ENCODE assay signal across 13 cellular contexts in the genomic region with DNA sequence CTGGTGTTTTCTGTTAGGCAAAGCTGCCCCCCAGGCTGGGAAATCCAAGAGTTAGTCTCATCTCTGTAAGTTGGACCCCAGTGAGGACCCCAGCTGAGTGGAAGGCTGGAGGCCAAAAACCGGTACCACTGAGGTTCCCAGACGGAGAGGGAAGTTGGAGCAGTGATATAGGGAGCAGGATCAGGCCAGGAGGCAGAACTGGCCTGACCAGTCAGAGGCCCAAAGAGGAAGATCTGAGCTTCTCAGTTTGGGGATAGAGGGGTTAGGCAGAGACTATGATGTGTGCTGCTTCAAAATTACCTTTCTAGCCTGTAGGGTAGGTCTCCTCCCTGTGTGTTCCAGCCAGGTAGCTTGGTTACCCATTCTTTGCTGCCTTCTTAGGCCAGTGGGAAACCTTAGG. TPM values are rescaled to one million over a fixed set of nuclear protein-coding genes. Genes with fewer than 3 reads are reported as not detected.
DNase-seq lines count a peak whose midpoint lies in the region; ATAC-seq and TF ChIP-seq lines count a peak whose summit lies in the region.
"Had no signal": no experiment of that assay in that cellular context is flagged by ENCODE, and none has a peak within 500 bp of the region (broad histone marks: within the 10 kb centered on the region; RNA-seq: fewer than 3 reads in every experiment).

No MANE protein-coding gene starts in this region.

- ATAC-seq in T-helper 17 cell = no peak
- no peak for ATAC-seq in HG03354 (IDR thresholded peaks at IDR 0.05; ENCODE audit: poor library complexity, severe bottlenecking, unreplicated experiment)
- ATAC-seq: activated T-cell treated with anti-CD3 and anti-CD28 coated beads, Interleukin-2, amount 50 U/mL, for 72 hours; WTC11 had no signal

- H3K9me3 ChIP-seq in T-helper 17 cell (ENCODE audit: control insufficient read depth, low read length, poor library complexity, severe bottlenecking) (no peaks in the 10 kb centered on the region), neuronal stem cell (replicated peaks in 1 of 2; ENCODE audit: control insufficient read depth in 2 of 2, insufficient read depth in 1 of 2, low read depth in 1 of 2, low read length in 2 of 2) (peaks cover 0 to 2% of the 10 kb centered on the region in 2 donors), tibial nerve (no peaks in the 10 kb centered on the region)
- H3K9me3 ChIP-seq: HAP-1 had no signal

- no peak overlapping the region for H2BK120ac ChIP-seq in neuronal stem cell (ENCODE audit: low read depth, low read length)

- no peaks in the 10 kb centered on the region for H3K27me3 Mint-ChIP-seq in T-helper 17 cell

- H3K79me1 ChIP-seq in neuronal stem cell (ENCODE audit: low read depth, low read length) = peaks cover 2% of the 10 kb centered on the region

- H3K36me3 Mint-ChIP-seq in T-helper 17 cell (ENCODE audit: low read depth) = peaks cover 5% of the 10 kb centered on the region

- no peak overlapping the region for H3K4me3 Mint-ChIP-seq in T-helper 17 cell
- H3K4me3 Mint-ChIP-seq: activated T-cell treated with anti-CD3 and anti-CD28 coated beads, Interleukin-2, amount 50 U/mL, for 72 hours; WTC11 had no signal

- H4K8ac ChIP-seq in neuronal stem cell (ENCODE audit: low read depth, low read length) = no peak overlapping the region

- no peaks in the 10 kb centered on the region for H3K36me3 ChIP-seq in neuronal stem cell (replicated peaks in 1 of 2; ENCODE audit: control insufficient read depth in 2 of 2, insufficient read depth in 2 of 2, low read length in 2 of 2)
- H3K36me3 ChIP-seq in tibial nerve = no peaks in the 10 kb centered on the region
- H3K36me3 ChIP-seq: HAP-1 had no signal

- no peak overlapping the region for H2BK15ac ChIP-seq in neuronal stem cell (ENCODE audit: low read length)

- TF ChIP-seq CTCF in tibial nerve (IDR thresholded peaks at IDR 0.05) = no peak

- H3K27me3 ChIP-seq in neuronal stem cell (ENCODE audit: control insufficient read depth in 3 of 3, insufficient read depth in 3 of 3, low read depth in 1 of 3, low read length in 3 of 3) (peaks cover 0 to 3% (median 0%) of the 10 kb centered on the region in 3 experiments), tibial nerve (no peaks in the 10 kb centered on the region)

- no CpG with 5 or more reads among the region's 2 CpGs for WGBS in neuronal stem cell (ENCODE audit: extremely low coverage in 2 of 2, insufficient read length in 2 of 2, insufficient replicate concordance in 1 of 2), 2 donors
- 55 to 84% methylated on average over 2 of the region's 2 CpGs for WGBS in tibial nerve, 2 donors

- peak overlapping the region; percentile 57 for H3K27ac Mint-ChIP-seq in T-helper 17 cell

- no peak overlapping the region for H3K23ac ChIP-seq in neuronal stem cell (ENCODE audit: low read depth, low read length, poor library complexity)

- no peak overlapping the region for H4K91ac ChIP-seq in neuronal stem cell (ENCODE audit: low read depth, low read length, poor library complexity)

- H3K18ac ChIP-seq in neuronal stem cell (ENCODE audit: low read length) = no peak overlapping the region

- H2AK5ac ChIP-seq in neuronal stem cell (ENCODE audit: low read depth, low read length) = no peak overlapping the region

- H2BK12ac ChIP-seq in neuronal stem cell (ENCODE audit: low read length) = no peak overlapping the region

- H3K14ac ChIP-seq in neuronal stem cell (ENCODE audit: low read length) = no peak overlapping the region

- no peak overlapping the region for H3K4ac ChIP-seq in neuronal stem cell (ENCODE audit: low read length)

- H3K4me3 ChIP-seq in neuronal stem cell (ENCODE audit: low read length in 2 of 2) (no peak overlapping the region), tibial nerve (no peak overlapping the region)
- H3K4me3 ChIP-seq: HAP-1 had no signal

- no peak for TF ChIP-seq POLR2A in tibial nerve (IDR thresholded peaks at IDR 0.05)

- DNase-seq in T-helper 17 cell (no peak), epithelial cell of prostate (ENCODE audit: low read depth, low spot score) (no peak), neuronal stem cell (ENCODE audit: low spot score) (no peak), tibial nerve (ENCODE audit: low spot score in 2 of 2) (no peak), NCI-H2107 treated with DMSO at 0.1 percent for 48 hours (lab: John Stamatoyannopoulos, UW; ENCODE audit: unreplicated experiment) (no peak), NCI-H345 (lab: John Stamatoyannopoulos, UW) (no peak)
- DNase-seq: activated T-cell treated with anti-CD3 and anti-CD28 coated beads, Interleukin-2, amount 50 U/mL, for 72 hours; DMS 273 treated with DMSO at 0.1 percent for 48 hours; NCI-H2107; trophoblast cell had no signal

- H3K4me1 ChIP-seq in neuronal stem cell (ENCODE audit: control insufficient read depth in 2 of 2, insufficient read depth in 1 of 2, low read depth in 1 of 2, low read length in 2 of 2) = peaks cover 4 to 15% of the 10 kb centered on the region in 2 donors
- peaks cover 0 to 84% (median 61%) of the 10 kb centered on the region in 4 donors for H3K4me1 ChIP-seq in tibial nerve

- no peak overlapping the region for H3K9ac ChIP-seq in neuronal stem cell (ENCODE audit: low read depth, low read length, poor library complexity)

- TF ChIP-seq EP300 in tibial nerve (IDR thresholded peaks at IDR 0.05) = no peak

- H3K27ac ChIP-seq in epithelial cell of prostate = peak overlapping the region; percentile 67
- H3K27ac ChIP-seq in neuronal stem cell (replicated peaks; ENCODE audit: low read length) = no peak overlapping the region
- peak overlapping the region; percentile 30 to 95 (median 84) for H3K27ac ChIP-seq in tibial nerve

- H2BK5ac ChIP-seq in neuronal stem cell (ENCODE audit: low read length) = no peak overlapping the region

- H2AFZ ChIP-seq in neuronal stem cell (ENCODE audit: low read length) = peak overlapping the region; percentile 71

- no peak overlapping the region for H3K4me2 ChIP-seq in neuronal stem cell (ENCODE audit: insufficient read depth, low read length, poor library complexity, severe bottlenecking)

- H3K4me1 Mint-ChIP-seq in T-helper 17 cell = peaks cover 37% of the 10 kb centered on the region

RNA-seq across cellular contexts. Expression of a gene that starts 4.6 kb away (rescaled TPM):
- total RNA-seq in T-helper 17 cell = 10 to 100 TPM; 42.8 to 43.3 TPM
- polyA plus RNA-seq in neuronal stem cell (2013, experiment 1 of 2) = 139 TPM
- 136 TPM for polyA plus RNA-seq in neuronal stem cell (2013, experiment 2 of 2)
- total RNA-seq in tibial nerve = 100 to 1,000 TPM; 117 to 212 (median 162) TPM

RNA-seq across cellular contexts. Expression of a gene that starts 6.7 kb away (rescaled TPM):
- total RNA-seq in T-helper 17 cell (10 to 100 TPM; 38.2 to 39.5 TPM), tibial nerve (10 to 100 TPM; 39.6 to 91.6 (median 55.6) TPM)
- polyA plus RNA-seq in neuronal stem cell (2013, experiment 1 of 2) = 5.7 TPM
- 5.8 TPM for polyA plus RNA-seq in neuronal stem cell (2013, experiment 2 of 2)

RNA-seq across cellular contexts. Expression of a gene that starts 11.5 kb away (rescaled TPM):
- total RNA-seq in T-helper 17 cell (1 to 10 TPM; 6.4 to 7.7 TPM), tibial nerve (10 to 100 TPM; 12.9 to 29.4 (median 16.6) TPM)
- polyA plus RNA-seq in neuronal stem cell (2013, experiment 1 of 2) = 12.2 TPM
- 12.6 TPM for polyA plus RNA-seq in neuronal stem cell (2013, experiment 2 of 2)

RNA-seq across cellular contexts. Expression of a gene that starts 13.6 kb away (rescaled TPM):
- total RNA-seq in T-helper 17 cell (100 to 1,000 TPM in 1 of 2 donors, 10 to 100 TPM in 1; 82.3 to 104 TPM), tibial nerve (10 to 100 TPM in 2 of 4 donors, 1 to 10 TPM in 2; 4.3 to 24.0 (median 11.8) TPM)
- polyA plus RNA-seq in neuronal stem cell (2013, experiment 1 of 2) = 4.0 TPM
- 4.0 TPM for polyA plus RNA-seq in neuronal stem cell (2013, experiment 2 of 2)

RNA-seq across cellular contexts. Expression of a gene that starts 20.9 kb away (rescaled TPM):
- total RNA-seq in T-helper 17 cell (10 to 100 TPM; 31.2 to 37.3 TPM), tibial nerve (10 to 100 TPM; 15.7 to 21.9 (median 19.7) TPM)
- 71.6 TPM for polyA plus RNA-seq in neuronal stem cell (2013, experiment 1 of 2)
- polyA plus RNA-seq in neuronal stem cell (2013, experiment 2 of 2) = 77.7 TPM
